1 cellular context compared by ENCODE assay signal in genomic region chr18:26089247-26090129, GRCh38.
TF ChIP-seq lines count a peak whose summit lies in the region.

No MANE protein-coding gene starts in this region.

TF ChIP-seq in WTC11, 78 proteins besides CTCF, POLR2A, EP300 and RAD21 (continued from another document):
- TF ChIP-seq AR (CRISPR knock-in tag; IDR thresholded peaks at IDR 0.05) (no peak), NR2C2 (CRISPR knock-in tag; IDR thresholded peaks at IDR 0.05) (no peak), ZNF219 (CRISPR knock-in tag; IDR thresholded peaks at IDR 0.05; ENCODE audit: borderline replicate concordance) (no peak), TP53 (CRISPR knock-in tag; IDR thresholded peaks at IDR 0.05) (no peak), CBFB (CRISPR knock-in tag; IDR thresholded peaks at IDR 0.05; ENCODE audit: low read depth) (no peak)
- TF ChIP-seq, protein P1, sequence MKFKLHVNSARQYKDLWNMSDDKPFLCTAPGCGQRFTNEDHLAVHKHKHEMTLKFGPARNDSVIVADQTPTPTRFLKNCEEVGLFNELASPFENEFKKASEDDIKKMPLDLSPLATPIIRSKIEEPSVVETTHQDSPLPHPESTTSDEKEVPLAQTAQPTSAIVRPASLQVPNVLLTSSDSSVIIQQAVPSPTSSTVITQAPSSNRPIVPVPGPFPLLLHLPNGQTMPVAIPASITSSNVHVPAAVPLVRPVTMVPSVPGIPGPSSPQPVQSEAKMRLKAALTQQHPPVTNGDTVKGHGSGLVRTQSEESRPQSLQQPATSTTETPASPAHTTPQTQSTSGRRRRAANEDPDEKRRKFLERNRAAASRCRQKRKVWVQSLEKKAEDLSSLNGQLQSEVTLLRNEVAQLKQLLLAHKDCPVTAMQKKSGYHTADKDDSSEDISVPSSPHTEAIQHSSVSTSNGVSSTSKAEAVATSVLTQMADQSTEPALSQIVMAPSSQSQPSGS (CRISPR knock-in tag; IDR thresholded peaks at IDR 0.05; ENCODE audit: borderline replicate concordance, low read depth): no peak
- TF ChIP-seq, protein P2, sequence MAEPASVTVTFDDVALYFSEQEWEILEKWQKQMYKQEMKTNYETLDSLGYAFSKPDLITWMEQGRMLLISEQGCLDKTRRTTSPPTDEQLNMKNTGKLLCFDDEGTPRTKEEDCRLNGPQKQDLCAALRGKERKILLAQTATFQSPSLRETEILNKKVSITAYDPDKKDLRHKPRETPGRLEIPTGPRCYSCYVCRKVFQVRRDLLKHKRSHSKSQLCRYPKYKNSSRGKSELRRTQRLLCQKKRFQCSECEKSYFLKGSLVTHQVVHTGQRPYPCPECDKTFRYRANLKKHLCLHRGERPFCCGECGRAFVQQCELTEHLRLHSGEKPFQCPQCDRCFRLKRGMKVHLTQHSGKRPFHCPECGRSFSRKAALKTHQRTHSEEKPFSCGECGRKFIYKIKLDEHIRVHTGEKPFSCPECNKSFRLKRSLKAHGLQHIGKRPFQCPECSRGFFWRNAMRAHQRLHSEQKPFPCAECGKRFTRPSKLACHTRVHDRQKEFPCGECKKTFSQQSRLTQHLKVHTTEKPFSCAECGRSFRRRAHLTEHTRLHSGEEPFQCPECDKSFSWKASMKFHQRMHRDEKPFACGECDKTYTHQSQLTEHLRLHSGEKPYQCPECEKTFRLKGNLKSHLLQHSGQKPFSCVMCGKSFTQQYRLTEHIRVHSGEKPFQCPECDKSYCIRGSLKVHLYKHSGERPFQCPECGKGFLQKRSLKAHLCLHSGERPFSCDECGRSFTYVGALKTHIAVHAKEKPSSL (CRISPR knock-in tag; conservative IDR thresholded peaks at IDR 0.05): no peak
